Comparison of ENCODE assay signal across 21 cellular contexts in genomic region chr9:107068581-107068980, GRCh38.
"Had no signal": no experiment of that assay in that cellular context is flagged by ENCODE, and none has a peak within 500 bp of the region (broad histone marks: within the 10 kb centered on the region; RNA-seq: fewer than 3 reads in every experiment).

No MANE protein-coding gene starts in this region.

- H3K36me3 Mint-ChIP-seq: activated naive CD4-positive, alpha-beta T cell treated with anti-CD3 and anti-CD28 coated beads, Interleukin-2, amount 50 U/mL, for 24 hours; immature natural killer cell; naive thymus-derived CD8-positive, alpha-beta T cell had no signal

- H3K4me3 Mint-ChIP-seq: activated naive CD4-positive, alpha-beta T cell treated with anti-CD3 and anti-CD28 coated beads, Interleukin-2, amount 50 U/mL, for 24 hours; activated T-cell treated with anti-CD3 and anti-CD28 coated beads, Interleukin-2, amount 50 U/mL, for 72 hours; immature natural killer cell; naive thymus-derived CD8-positive, alpha-beta T cell had no signal

- ATAC-seq: activated T-cell treated with anti-CD3 and anti-CD28 coated beads, Interleukin-2, amount 50 U/mL, for 72 hours; heart right ventricle; left ventricle myocardium superior; naive thymus-derived CD8-positive, alpha-beta T cell had no signal

- H3K4me1 Mint-ChIP-seq: activated naive CD4-positive, alpha-beta T cell treated with anti-CD3 and anti-CD28 coated beads, Interleukin-2, amount 50 U/mL, for 24 hours; immature natural killer cell; naive thymus-derived CD8-positive, alpha-beta T cell had no signal

- H3K27me3 Mint-ChIP-seq: activated naive CD4-positive, alpha-beta T cell treated with anti-CD3 and anti-CD28 coated beads, Interleukin-2, amount 50 U/mL, for 24 hours had no signal

- DNase-seq: activated CD4-positive, alpha-beta T cell treated with anti-CD3 and anti-CD28 coated beads, Interleukin-2, amount 50 U/mL, for 4 hours; activated gamma-delta T cell; activated T-cell treated with anti-CD3 and anti-CD28 coated beads, Interleukin-2, amount 50 U/mL, for 72 hours; adrenal gland; dermis blood vessel endothelial cell; effector memory CD4-positive, alpha-beta T cell; heart right ventricle; immature natural killer cell; kidney glomerular epithelial cell; left ventricle myocardium superior; naive thymus-derived CD8-positive, alpha-beta T cell; ovary; sigmoid colon; spleen; stimulated activated naive CD4-positive, alpha-beta T cell; substantia nigra; T-helper 2 cell; tibial artery; uterus had no signal

- H3K27me3 ChIP-seq: adrenal gland, esophagus muscularis mucosa, heart right ventricle, ovary, sigmoid colon, spleen, tibial artery, uterus had no signal

- H3K9me3 Mint-ChIP-seq: activated naive CD4-positive, alpha-beta T cell treated with anti-CD3 and anti-CD28 coated beads, Interleukin-2, amount 50 U/mL, for 24 hours; immature natural killer cell; naive thymus-derived CD8-positive, alpha-beta T cell had no signal

- H3K4me1 ChIP-seq: adrenal gland, esophagus muscularis mucosa, heart right ventricle, spleen, tibial artery, uterus had no signal

- H3K9me3 ChIP-seq: adrenal gland, esophagus muscularis mucosa, heart right ventricle, ovary, sigmoid colon, spleen, tibial artery, uterus had no signal

- H3K4me3 ChIP-seq: adrenal gland, esophagus muscularis mucosa, heart right ventricle, ovary, sigmoid colon, spleen, tibial artery, uterus had no signal

- H3K36me3 ChIP-seq: adrenal gland, esophagus muscularis mucosa, heart right ventricle, ovary, sigmoid colon, spleen, tibial artery, uterus had no signal

- H3K27ac Mint-ChIP-seq: activated naive CD4-positive, alpha-beta T cell treated with anti-CD3 and anti-CD28 coated beads, Interleukin-2, amount 50 U/mL, for 24 hours; activated T-cell treated with anti-CD3 and anti-CD28 coated beads, Interleukin-2, amount 50 U/mL, for 72 hours; immature natural killer cell; naive thymus-derived CD8-positive, alpha-beta T cell had no signal
